8 cellular contexts compared by ENCODE assay signal in the genomic region with DNA sequence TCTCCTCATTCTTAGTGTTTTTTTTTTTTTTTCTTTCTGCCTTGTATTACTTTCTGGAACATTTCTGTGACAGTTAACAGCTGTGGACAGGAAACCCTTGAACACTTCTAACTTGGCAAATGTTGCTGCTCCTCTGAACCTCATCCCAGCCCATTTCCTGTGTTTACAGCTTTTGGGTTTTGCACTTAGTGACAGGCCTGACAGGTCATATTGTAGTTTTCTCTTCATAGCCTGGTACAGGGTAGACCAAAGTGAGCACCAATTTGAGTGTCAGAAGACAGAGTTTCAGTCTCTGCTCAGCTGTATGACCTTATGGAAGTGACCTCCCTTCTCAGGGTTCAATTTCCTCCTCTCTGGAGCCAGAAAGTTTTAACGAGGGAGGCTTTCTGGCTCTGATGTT.
DNase-seq lines count a peak whose midpoint lies in the region; ATAC-seq, FAIRE-seq and TF ChIP-seq lines count a peak whose summit lies in the region.

No MANE protein-coding gene starts in this region.

- intact Hi-C loops in heart left ventricle (cut with DNase I): loop anchor here in 9 of 10 donors (5.0 to 10.0 kb wide), 6 partner anchors 52 to 125 kb away; a partner anchor contains a TSS
- intact Hi-C loops in kidney (cut with DNase I): no loop called here

- H3K9me3 ChIP-seq in BLaER1: no peaks in the 10 kb centered on the region
- no peaks in the 10 kb centered on the region for H3K9me3 ChIP-seq in heart left ventricle
- H3K9me3 ChIP-seq in kidney (ENCODE audit: control insufficient read depth in 1 of 2, low read length in 2 of 2): no peaks in the 10 kb centered on the region

- peak overlapping the region; percentile 84 for H3K4me2 ChIP-seq in BLaER1

- no peaks in the 10 kb centered on the region for H3K36me3 ChIP-seq in BLaER1
- H3K36me3 ChIP-seq in heart left ventricle: no peaks in the 10 kb centered on the region
- H3K36me3 ChIP-seq in kidney (ENCODE audit: control insufficient read depth in 1 of 2, insufficient read depth in 2 of 2, low read length in 2 of 2): no peaks in the 10 kb centered on the region

- FAIRE-seq in kidney (lab: Jason Lieb, UNC): no peak

- H3K4me1 Mint-ChIP-seq in activated CD8-positive, alpha-beta T cell treated with anti-CD3 and anti-CD28 coated beads, Interleukin-2, amount 10 ng/mL, durations not matched to agents 7 days and 5 days (ENCODE audit: low read depth): peaks cover 93% of the 10 kb centered on the region

- no peaks in the 10 kb centered on the region for H3K9me3 Mint-ChIP-seq in activated CD8-positive, alpha-beta T cell treated with anti-CD3 and anti-CD28 coated beads, Interleukin-2, amount 10 ng/mL, durations not matched to agents 7 days and 5 days (ENCODE audit: insufficient read depth)

- H3K27me3 ChIP-seq in BLaER1 (no peaks in the 10 kb centered on the region), heart left ventricle (no peaks in the 10 kb centered on the region)

- H3K9ac ChIP-seq in BLaER1 (peak overlapping the region; percentile 1; the same call in 1 of the 2 replicates), kidney (ENCODE audit: low read length in 2 of 2) (no peak overlapping the region)

- DNase-seq in activated CD8-positive, alpha-beta T cell treated with anti-CD3 and anti-CD28 coated beads, Interleukin-2, amount 10 ng/mL, durations not matched to agents 7 days and 5 days: peak; percentile 83
- DNase-seq in heart left ventricle: peak in 4 of 5 donors; percentile 36 to 72 (median 50)
- DNase-seq in stimulated activated CD8-positive, alpha-beta memory T cell treated with anti-CD3 and anti-CD28 coated beads, Interleukin-7, amount 100 ng/mL, for 1 hour (ENCODE audit: low read depth in 2 of 2): peak; percentile 22 to 23
- DNase-seq in kidney: no peak
- no peak for DNase-seq in dedifferentiated amniotic fluid mesenchymal stem cell (ENCODE audit: extremely low spot score)

- peak overlapping the region; percentile 13; the same call in 1 of the 2 replicates for H3K4me3 ChIP-seq in BLaER1
- peak overlapping the region in 1 of 12 donors; percentile 19 for H3K4me3 ChIP-seq in heart left ventricle
- no peak overlapping the region for H3K4me3 ChIP-seq in kidney (ENCODE audit: low read length in 2 of 2)

- WGBS in heart left ventricle, 4 donors: 0% methylated on average over 1 of the region's 1 CpG

- no peaks in the 10 kb centered on the region for H3K27me3 Mint-ChIP-seq in activated CD8-positive, alpha-beta T cell treated with anti-CD3 and anti-CD28 coated beads, Interleukin-2, amount 10 ng/mL, durations not matched to agents 7 days and 5 days (ENCODE audit: low read depth)

- peak overlapping the region; percentile 96 for H3K27ac Mint-ChIP-seq in activated CD8-positive, alpha-beta T cell treated with anti-CD3 and anti-CD28 coated beads, Interleukin-2, amount 10 ng/mL, durations not matched to agents 7 days and 5 days

- TF ChIP-seq POLR2A in heart left ventricle (IDR thresholded peaks at IDR 0.05): no peak

- TF ChIP-seq CTCF in heart left ventricle (IDR thresholded peaks at IDR 0.05): no peak
- no peak for TF ChIP-seq CTCF in kidney (IDR thresholded peaks at IDR 0.05; ENCODE audit: borderline replicate concordance, extremely low read depth, insufficient read depth)

- H3K4me1 ChIP-seq in BLaER1 (peaks cover 85% of the 10 kb centered on the region), heart left ventricle (peaks cover 5 to 97% (median 71%) of the 10 kb centered on the region in 12 donors), kidney (ENCODE audit: control insufficient read depth in 1 of 2, insufficient read depth in 1 of 2, low read depth in 1 of 2, low read length in 2 of 2) (peaks cover 0 to 10% of the 10 kb centered on the region in 2 donors)

- H4K20me1 ChIP-seq in BLaER1: no peaks in the 10 kb centered on the region

- H3K27ac ChIP-seq in BLaER1: peak overlapping the region; percentile 61
- peak overlapping the region; percentile 43 to 88 (median 80) for H3K27ac ChIP-seq in heart left ventricle
- peak overlapping the region in 1 of 2 donors; percentile 62 for H3K27ac ChIP-seq in kidney (ENCODE audit: low read depth in 2 of 2, low read length in 2 of 2)

- H3K4me3 Mint-ChIP-seq in activated CD8-positive, alpha-beta T cell treated with anti-CD3 and anti-CD28 coated beads, Interleukin-2, amount 10 ng/mL, durations not matched to agents 7 days and 5 days: peak overlapping the region; percentile 69

- POLR2A ChIA-PET in activated CD8-positive, alpha-beta T cell treated with anti-CD3 and anti-CD28 coated beads, Interleukin-2, amount 10 ng/mL, durations not matched to agents 7 days and 5 days (lab: Charles Lee): interaction anchor here (0.9 to 2.1 kb wide), 6 partner anchors 21 to 106 kb away, joined by 3 to 14 read pairs (median 4); a partner anchor contains a TSS

- CTCF ChIA-PET in activated CD8-positive, alpha-beta T cell treated with anti-CD3 and anti-CD28 coated beads, Interleukin-2, amount 10 ng/mL, durations not matched to agents 7 days and 5 days (lab: Charles Lee): interaction anchor here (1.0 to 4.4 kb wide), 11 partner anchors 10 to 126 kb away, joined by 3 to 42 read pairs (median 5); a partner anchor contains a TSS

- peaks cover 58% of the 10 kb centered on the region for H3K36me3 Mint-ChIP-seq in activated CD8-positive, alpha-beta T cell treated with anti-CD3 and anti-CD28 coated beads, Interleukin-2, amount 10 ng/mL, durations not matched to agents 7 days and 5 days (ENCODE audit: low read depth)

- peak; percentile 76 for ATAC-seq in GM19324 (IDR thresholded peaks at IDR 0.05; ENCODE audit: low FRiP score, unreplicated experiment)
- ATAC-seq in HG03442 (IDR thresholded peaks at IDR 0.05; ENCODE audit: unreplicated experiment): peak; percentile 61
- ATAC-seq in activated CD8-positive, alpha-beta T cell treated with anti-CD3 and anti-CD28 coated beads, Interleukin-2, amount 10 ng/mL, durations not matched to agents 7 days and 5 days: peak; percentile 76
- peak; percentile 83 to 94 (median 92) for ATAC-seq in heart left ventricle

Comparison
In these comparisons a context has a peak if more than half of its experiments do, and no peak if none do; other contexts are left out.
1. DNase-seq: peak in activated CD8-positive, alpha-beta T cell treated with anti-CD3 and anti-CD28 coated beads, Interleukin-2, amount 10 ng/mL, durations not matched to agents 7 days and 5 days (single experiment), heart left ventricle (4 of 5) and stimulated activated CD8-positive, alpha-beta memory T cell treated with anti-CD3 and anti-CD28 coated beads, Interleukin-7, amount 100 ng/mL, for 1 hour (2 of 2); none in kidney (single experiment) and dedifferentiated amniotic fluid mesenchymal stem cell (single experiment).
2. Peak in every context shown above with its lines, with median percentiles within 50 percentile points of each other: ATAC-seq.